1 cellular context compared by ENCODE assay signal in genomic region chr20:49766979-49767419, GRCh38.
TF ChIP-seq lines count a peak whose summit lies in the region.

No MANE protein-coding gene starts in this region.

TF ChIP-seq in HepG2, 621 proteins besides CTCF, POLR2A, EP300 and RAD21 (continued from another document and continues in another):
- no peak for TF ChIP-seq MAFK (conservative IDR thresholded peaks at IDR 0.05 in 1 of 2, IDR thresholded peaks at IDR 0.05 in 1 of 2; ENCODE audit: low read length in 2 of 2)
- no peak for TF ChIP-seq NFRKB (IDR thresholded peaks at IDR 0.05)
- no peak for TF ChIP-seq ETS1 (CRISPR knock-in tag; IDR thresholded peaks at IDR 0.05)
- no peak for TF ChIP-seq ZBED4 (CRISPR knock-in tag; IDR thresholded peaks at IDR 0.05; ENCODE audit: borderline replicate concordance)
- no peak for TF ChIP-seq ZNF577 (CRISPR knock-in tag; IDR thresholded peaks at IDR 0.05; ENCODE audit: borderline replicate concordance, low read depth)
- TF ChIP-seq NFE2L1 (CRISPR knock-in tag; IDR thresholded peaks at IDR 0.05; ENCODE audit: borderline replicate concordance): no peak
- no peak for TF ChIP-seq ZNF761 (CRISPR knock-in tag; conservative IDR thresholded peaks at IDR 0.05)
- TF ChIP-seq NR0B2 (CRISPR knock-in tag; IDR thresholded peaks at IDR 0.05): 0 out of 2 replicates have a peak, but pooled peaks have one; percentile 44
- TF ChIP-seq PITX1 (CRISPR knock-in tag; IDR thresholded peaks at IDR 0.05): no peak
- TF ChIP-seq IRF9 (CRISPR knock-in tag; IDR thresholded peaks at IDR 0.05; ENCODE audit: borderline replicate concordance): no peak
- TF ChIP-seq IKZF1 (IDR thresholded peaks at IDR 0.05): no peak
- TF ChIP-seq ZNF598 (CRISPR knock-in tag; IDR thresholded peaks at IDR 0.05; ENCODE audit: borderline replicate concordance): 0 out of 2 replicates have a peak, but pooled peaks have one; percentile 53
- no peak for TF ChIP-seq PTBP1 (IDR thresholded peaks at IDR 0.05; ENCODE audit: low read depth, low read length, poor library complexity, severe bottlenecking)
- no peak for TF ChIP-seq NFATC3 (CRISPR knock-in tag; IDR thresholded peaks at IDR 0.05)
- TF ChIP-seq HMGA1 (CRISPR knock-in tag; conservative IDR thresholded peaks at IDR 0.05): no peak
- TF ChIP-seq NFYC (CRISPR knock-in tag; IDR thresholded peaks at IDR 0.05): peak; percentile 49; the same call in 1 of the 2 replicates
- no peak for TF ChIP-seq ZNF605 (CRISPR knock-in tag; IDR thresholded peaks at IDR 0.05)
- no peak for TF ChIP-seq ZNF660 (CRISPR knock-in tag; IDR thresholded peaks at IDR 0.05; ENCODE audit: borderline replicate concordance, low read depth)
- no peak for TF ChIP-seq ZSCAN31 (CRISPR knock-in tag; IDR thresholded peaks at IDR 0.05; ENCODE audit: low read depth)
- TF ChIP-seq MAX (IDR thresholded peaks at IDR 0.05): no peak
- no peak for TF ChIP-seq SMAD1 (CRISPR knock-in tag; IDR thresholded peaks at IDR 0.05; ENCODE audit: borderline replicate concordance, low read depth)
- TF ChIP-seq ZBTB20 (CRISPR knock-in tag; IDR thresholded peaks at IDR 0.05; ENCODE audit: borderline replicate concordance, low read depth): no peak
- no peak for TF ChIP-seq STAT6 (CRISPR knock-in tag; IDR thresholded peaks at IDR 0.05; ENCODE audit: borderline replicate concordance)
- 0 out of 2 replicates have a peak, but pooled peaks have one; percentile 80 for TF ChIP-seq ZNF572 (CRISPR knock-in tag; IDR thresholded peaks at IDR 0.05)
- TF ChIP-seq ZNF232 (CRISPR knock-in tag; IDR thresholded peaks at IDR 0.05; ENCODE audit: borderline replicate concordance): no peak
- no peak for TF ChIP-seq SP2 (CRISPR knock-in tag; IDR thresholded peaks at IDR 0.05)
- no peak for TF ChIP-seq PREB (CRISPR knock-in tag; IDR thresholded peaks at IDR 0.05)
- no peak for TF ChIP-seq ZNF691 (CRISPR knock-in tag; IDR thresholded peaks at IDR 0.05; ENCODE audit: borderline replicate concordance, low read depth)
- no peak for TF ChIP-seq ZNF816 (CRISPR knock-in tag; IDR thresholded peaks at IDR 0.05; ENCODE audit: borderline replicate concordance)
- no peak for TF ChIP-seq ZEB1 (IDR thresholded peaks at IDR 0.05; ENCODE audit: insufficient replicate concordance, low read depth)
- TF ChIP-seq SAP130 (CRISPR knock-in tag; IDR thresholded peaks at IDR 0.05; ENCODE audit: low read depth): no peak
- TF ChIP-seq ZNF576 (CRISPR knock-in tag; IDR thresholded peaks at IDR 0.05): no peak; the same call in 1 of the 2 replicates
- no peak for TF ChIP-seq HDAC2 (CRISPR knock-in tag; IDR thresholded peaks at IDR 0.05)
- TF ChIP-seq ZNF776 (CRISPR knock-in tag; IDR thresholded peaks at IDR 0.05): no peak
- TF ChIP-seq ZBTB39 (CRISPR knock-in tag; IDR thresholded peaks at IDR 0.05): no peak
- no peak for TF ChIP-seq GTF2F1 (IDR thresholded peaks at IDR 0.05; ENCODE audit: low read length)
- peak; percentile 22; the same call in 1 of the 2 replicates for TF ChIP-seq BCL3 (CRISPR knock-in tag; IDR thresholded peaks at IDR 0.05)
- no peak for TF ChIP-seq ZNF597 (CRISPR knock-in tag; IDR thresholded peaks at IDR 0.05)
- TF ChIP-seq MAFF (IDR thresholded peaks at IDR 0.05; ENCODE audit: low read depth, low read length): no peak
- TF ChIP-seq ZNF777 (CRISPR knock-in tag; IDR thresholded peaks at IDR 0.05): no peak
- no peak for TF ChIP-seq SCMH1 (CRISPR knock-in tag; IDR thresholded peaks at IDR 0.05; ENCODE audit: borderline replicate concordance)
- TF ChIP-seq MBD4 (IDR thresholded peaks at IDR 0.05; ENCODE audit: borderline replicate concordance, low read length): no peak
- no peak for TF ChIP-seq NFIB (CRISPR knock-in tag; IDR thresholded peaks at IDR 0.05; ENCODE audit: borderline replicate concordance)
- no peak for TF ChIP-seq KLF16 (CRISPR knock-in tag; IDR thresholded peaks at IDR 0.05)
- no peak for TF ChIP-seq SRY (CRISPR knock-in tag; IDR thresholded peaks at IDR 0.05)
- TF ChIP-seq SALL2 (CRISPR knock-in tag; IDR thresholded peaks at IDR 0.05): no peak
- no peak for TF ChIP-seq ZNF607 (CRISPR knock-in tag; IDR thresholded peaks at IDR 0.05; ENCODE audit: borderline replicate concordance)
- TF ChIP-seq ARNT2 (CRISPR knock-in tag; IDR thresholded peaks at IDR 0.05; ENCODE audit: low read depth): no peak
- TF ChIP-seq ZFP62 (CRISPR knock-in tag; IDR thresholded peaks at IDR 0.05): no peak
- no peak for TF ChIP-seq CREM (IDR thresholded peaks at IDR 0.05)
- no peak for TF ChIP-seq CREM (CRISPR knock-in tag; IDR thresholded peaks at IDR 0.05)
- no peak for TF ChIP-seq REXO4 (CRISPR knock-in tag; IDR thresholded peaks at IDR 0.05; ENCODE audit: borderline replicate concordance)
- no peak for TF ChIP-seq PAF1 (CRISPR knock-in tag; IDR thresholded peaks at IDR 0.05)
